In genomic region chr12:27549231-27549800, GRCh38 we compare ENCODE assay signal across 9 cellular contexts. TPM values are rescaled to one million over a fixed set of nuclear protein-coding genes. Genes with fewer than 3 reads are reported as not detected.
DNase-seq lines count a peak whose midpoint lies in the region; ATAC-seq and TF ChIP-seq lines count a peak whose summit lies in the region.
"Had no signal": no experiment of that assay in that cellular context is flagged by ENCODE, and none has a peak within 500 bp of the region (broad histone marks: within the 10 kb centered on the region; RNA-seq: fewer than 3 reads in every experiment).

No MANE protein-coding gene starts in this region.

- peak overlapping the region; percentile 76 for H2AFZ ChIP-seq in PC-9

- no peak for ATAC-seq in activated T-cell treated with anti-CD3 and anti-CD28 coated beads, Interleukin-2, amount 50 U/mL, for 72 hours (replicated peaks in 1 of 2)
- no peak for ATAC-seq in GM18519 (IDR thresholded peaks at IDR 0.05; ENCODE audit: low FRiP score, unreplicated experiment)

- H3K27me3 ChIP-seq in PC-9 (ENCODE audit: insufficient read depth, low read depth): no peaks in the 10 kb centered on the region

- H3K36me3 Mint-ChIP-seq in neural crest cell (ENCODE audit: low read depth): peaks cover 6% of the 10 kb centered on the region
- H3K36me3 Mint-ChIP-seq in activated T-cell treated with anti-CD3 and anti-CD28 coated beads, Interleukin-2, amount 50 U/mL, for 72 hours (ENCODE audit: insufficient read depth in 2 of 2): peaks cover 0 to under 1% of the 10 kb centered on the region in 2 donors

- H3K4me1 ChIP-seq in PC-9 (replicated peaks; ENCODE audit: insufficient read depth): peaks cover 38% of the 10 kb centered on the region

- H3K27ac Mint-ChIP-seq in neural crest cell (ENCODE audit: unreplicated experiment): peak overlapping the region; percentile 4
- no peak overlapping the region for H3K27ac Mint-ChIP-seq in activated T-cell treated with anti-CD3 and anti-CD28 coated beads, Interleukin-2, amount 50 U/mL, for 72 hours

- BruUV-seq in PC-9 (replicated peaks; lab: Mats Ljungman, UMichigan): no TSS peak

- POLR2A ChIA-PET in PC-9 (lab: Charles Lee; ENCODE audit: unreplicated experiment): interaction anchor here (0.6 to 1.0 kb wide), 2 partner anchors 9 to 25 kb away, joined by 4 to 8 read pairs; partner anchors contain the start of gene PPFIBP1

- CTCF ChIA-PET in PC-9 (lab: Charles Lee): no interaction called here

- H3K4me3 Mint-ChIP-seq in neural crest cell: peak overlapping the region; percentile 7
- no peak overlapping the region for H3K4me3 Mint-ChIP-seq in activated T-cell treated with anti-CD3 and anti-CD28 coated beads, Interleukin-2, amount 50 U/mL, for 72 hours

- H3K79me2 ChIP-seq in PC-9 (ENCODE audit: low read depth): peaks cover 33% of the 10 kb centered on the region

- H4K20me1 ChIP-seq in PC-9 (ENCODE audit: insufficient read depth): no peaks in the 10 kb centered on the region

- H3K4me2 ChIP-seq in PC-9: peak overlapping the region; percentile 83

- intact Hi-C loops in PC-9 (cut with micrococcal nuclease; ENCODE audit: unreplicated experiment): loop anchor here (1.0 kb wide), 4 partner anchors 25 to 86 kb away; partner anchors contain the start of gene PPFIBP1

- TF ChIP-seq CTCF in PC-9 (conservative IDR thresholded peaks at IDR 0.05) (no peak), epithelial cell of proximal tubule (conservative IDR thresholded peaks at IDR 0.05; ENCODE audit: low read depth, low read length) (no peak), neural crest cell (conservative IDR thresholded peaks at IDR 0.05) (no peak)

- H3K9me2 ChIP-seq in PC-9 (ENCODE audit: insufficient read depth): no peaks in the 10 kb centered on the region

- H3K36me3 ChIP-seq in PC-9 (ENCODE audit: low read depth): no peaks in the 10 kb centered on the region

- H3K4me3 ChIP-seq in PC-9 (peak overlapping the region; percentile 52; the same call in 1 of the 2 replicates), epithelial cell of proximal tubule (ENCODE audit: low read depth, low read length) (peak overlapping the region; percentile 35)

- H3K9me3 ChIP-seq in PC-9 (ENCODE audit: insufficient read depth, low read depth): no peaks in the 10 kb centered on the region

- peaks cover 52% of the 10 kb centered on the region for H3K4me1 Mint-ChIP-seq in neural crest cell
- H3K4me1 Mint-ChIP-seq in activated T-cell treated with anti-CD3 and anti-CD28 coated beads, Interleukin-2, amount 50 U/mL, for 72 hours (ENCODE audit: low read depth): peaks cover 24% of the 10 kb centered on the region

- DNase-seq in AG08396 (ENCODE audit: low spot score) (peak; percentile 34), PC-9 (peak; percentile 28 to 89), epithelial cell of proximal tubule (ENCODE audit: low read depth) (peak; percentile 79), neural crest cell (ENCODE audit: low read depth, low spot score) (no peak), retina (no peak)
- no peak for DNase-seq in activated T-cell treated with anti-CD3 and anti-CD28 coated beads, Interleukin-2, amount 50 U/mL, for 1 hour
- no peak for DNase-seq in activated T-cell treated with anti-CD3 and anti-CD28 coated beads, Interleukin-2, amount 50 U/mL, for 72 hours
- DNase-seq: RPMI8226 had no signal

- H3F3A ChIP-seq in PC-9 (ENCODE audit: insufficient read depth, low read depth): peaks cover 24% of the 10 kb centered on the region

- no peaks in the 10 kb centered on the region for H3K27me3 Mint-ChIP-seq in neural crest cell (ENCODE audit: low read depth)
- peaks cover 42% of the 10 kb centered on the region for H3K27me3 Mint-ChIP-seq in activated T-cell treated with anti-CD3 and anti-CD28 coated beads, Interleukin-2, amount 50 U/mL, for 72 hours (ENCODE audit: low read depth)

- H3K27ac ChIP-seq in PC-9: peak overlapping the region; percentile 98

- peaks cover 3% of the 10 kb centered on the region for H3K9me3 Mint-ChIP-seq in neural crest cell
- peaks cover 0 to 2% of the 10 kb centered on the region in 2 donors for H3K9me3 Mint-ChIP-seq in activated T-cell treated with anti-CD3 and anti-CD28 coated beads, Interleukin-2, amount 50 U/mL, for 72 hours

RNA-seq across cellular contexts. Expression of gene PPFIBP1, which starts 25.3 kb away (rescaled TPM):
- 77.0 and 85.0 TPM in 2 replicates for total RNA-seq in PC-9 (2021)
- 56.6 and 81.5 TPM in 2 replicates for total RNA-seq in epithelial cell of proximal tubule
- 47.5 and 49.2 TPM in 2 replicates for total RNA-seq in neural crest cell
- total RNA-seq in activated T-cell treated with anti-CD3 and anti-CD28 coated beads, Interleukin-2, amount 50 U/mL, for 72 hours: 1 to 10 TPM; 7.5 to 8.1 TPM

Comparison
In these comparisons a context has a peak if more than half of its experiments do, and no peak if none do; other contexts are left out.
1. DNase-seq: peak in AG08396 (single experiment), PC-9 (2 of 2) and epithelial cell of proximal tubule (single experiment); none in neural crest cell (single experiment), retina (single experiment), activated T-cell treated with anti-CD3 and anti-CD28 coated beads, Interleukin-2, amount 50 U/mL, for 1 hour (single experiment) and activated T-cell treated with anti-CD3 and anti-CD28 coated beads, Interleukin-2, amount 50 U/mL, for 72 hours (0 of 2).